ENCODE assay signal across 1 cellular context in the genomic region with DNA sequence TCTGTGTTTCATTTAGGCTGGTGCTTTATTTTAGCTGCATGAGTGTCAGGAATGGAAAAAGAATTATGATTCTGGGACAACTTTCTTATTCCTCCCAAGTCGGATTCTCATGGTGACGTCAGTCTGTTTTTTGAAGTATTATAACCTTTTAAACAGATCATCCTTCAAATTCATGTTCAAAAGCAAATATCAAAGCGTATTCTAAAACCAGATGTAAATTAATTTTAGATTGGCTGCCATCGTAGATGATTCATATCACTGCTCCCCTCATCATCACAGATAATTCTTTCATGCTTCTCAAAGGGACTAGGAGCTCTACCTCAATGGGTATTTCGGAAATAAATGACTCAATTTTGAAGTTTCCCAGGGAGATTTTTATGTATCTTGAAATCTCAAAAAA.
TF ChIP-seq lines count a peak whose summit lies in the region.

No MANE protein-coding gene starts in this region.

TF ChIP-seq in GM12878, 131 proteins besides CTCF, POLR2A, EP300 and RAD21:
- TF ChIP-seq NFXL1 (IDR thresholded peaks at IDR 0.05; ENCODE audit: borderline replicate concordance): no peak
- peak; percentile 61 for TF ChIP-seq JUNB (IDR thresholded peaks at IDR 0.05)
